In genomic region chr19:3178973-3179738, GRCh38 we compare ENCODE assay signal across 8 cellular contexts. TPM values are rescaled to one million over a fixed set of nuclear protein-coding genes. Genes with fewer than 3 reads are reported as not detected.
A peak's percentile ranks its signal among the peaks of the same experiment; 100 is the strongest.
DNase-seq lines count a peak whose midpoint lies in the region; ATAC-seq and TF ChIP-seq lines count a peak whose summit lies in the region.

No MANE protein-coding gene starts in this region.

- intact Hi-C loops in sciatic nerve (cut with DNase I), result no loop called here

- no peak for TF ChIP-seq CTCF in GM13977 (IDR thresholded peaks at IDR 0.05; ENCODE audit: extremely low read depth, insufficient read depth, missing control alignments)
- no peak for TF ChIP-seq CTCF in HFFc6 (IDR thresholded peaks at IDR 0.05)

- in situ Hi-C loops in GM13977 (cut with MboI; ENCODE audit: low pct_unique_long_range_greater_than_20kb, low sequenced_read_pairs, unreplicated experiment), result no loop called here

- peak overlapping the region; percentile 94 for H3K27ac Mint-ChIP-seq in activated naive CD8-positive, alpha-beta T cell
- H3K27ac Mint-ChIP-seq in HFFc6, result no peak overlapping the region

- no peaks in the 10 kb centered on the region for H3K9me3 Mint-ChIP-seq in activated naive CD8-positive, alpha-beta T cell (ENCODE audit: low read depth)
- H3K9me3 Mint-ChIP-seq in HFFc6, result no peaks in the 10 kb centered on the region

- peak overlapping the region; percentile 97 for H3K4me3 Mint-ChIP-seq in activated naive CD8-positive, alpha-beta T cell
- H3K4me3 Mint-ChIP-seq in HFFc6, result no peak overlapping the region

- peaks cover 39% of the 10 kb centered on the region for H3K4me1 Mint-ChIP-seq in activated naive CD8-positive, alpha-beta T cell (ENCODE audit: low read depth)
- peaks cover 7% of the 10 kb centered on the region for H3K4me1 Mint-ChIP-seq in HFFc6 (ENCODE audit: low read depth)

- no peaks in the 10 kb centered on the region for H3K27me3 Mint-ChIP-seq in activated naive CD8-positive, alpha-beta T cell
- H3K27me3 Mint-ChIP-seq in HFFc6 (ENCODE audit: insufficient read depth), result peaks cover 7% of the 10 kb centered on the region; the same call in 1 of the 2 replicates

- DNase-seq in GM13977 (ENCODE audit: low spot score) (peak; percentile 64), sciatic nerve (ENCODE audit: low spot score) (peak; percentile 54), NCI-H2171 (lab: John Stamatoyannopoulos, UW) (no peak), NCI-H2171 treated with DMSO at 0.1 percent for 48 hours (lab: John Stamatoyannopoulos, UW) (no peak), HFFc6 (no peak), HuH-7.5 (ENCODE audit: low spot score) (no peak)

- ATAC-seq in HG03432 (IDR thresholded peaks at IDR 0.05; ENCODE audit: unreplicated experiment), result peak; percentile 18
- no peak for ATAC-seq in sciatic nerve

- H3K36me3 Mint-ChIP-seq in activated naive CD8-positive, alpha-beta T cell, result no peaks in the 10 kb centered on the region
- no peaks in the 10 kb centered on the region for H3K36me3 Mint-ChIP-seq in HFFc6 (ENCODE audit: low read depth)

RNA-seq across cellular contexts. Expression of gene S1PR4, which starts 0.6 kb away (rescaled TPM):
- total RNA-seq in sciatic nerve, result 3.1 TPM
- not detected for total RNA-seq in HFFc6 (2021; fragmentation: NEBNext Ultra II Directional; extraction: Animal tissue kit (Norgen Biotek cat#: 25700))

RNA-seq across cellular contexts. Expression of gene NCLN, which starts 6.6 kb away (rescaled TPM):
- total RNA-seq in sciatic nerve, result 25.4 TPM
- total RNA-seq in HFFc6 (2021; fragmentation: NEBNext Ultra II Directional; extraction: Animal tissue kit (Norgen Biotek cat#: 25700)), result 100 to 1,000 TPM in 4 of 6 experiments, 10 to 100 TPM in 2; 98.1 to 130 (median 106) TPM

RNA-seq across cellular contexts. Expression of gene GNA15, which starts 43.3 kb away (rescaled TPM):
- 9.5 TPM for total RNA-seq in sciatic nerve
- not detected for total RNA-seq in HFFc6 (2021; fragmentation: NEBNext Ultra II Directional; extraction: Animal tissue kit (Norgen Biotek cat#: 25700))

RNA-seq across cellular contexts. Expression of gene CELF5, which starts 45.3 kb away (rescaled TPM):
- total RNA-seq in sciatic nerve, result 0.18 TPM
- under 1 TPM in 3 of 6 experiments, not detected in 3; 0.20 to 0.46 (median 0.30) TPM for total RNA-seq in HFFc6 (2021; fragmentation: NEBNext Ultra II Directional; extraction: Animal tissue kit (Norgen Biotek cat#: 25700))

Comparison
In these comparisons a context has a peak if more than half of its experiments do, and no peak if none do; other contexts are left out.
1. DNase-seq: peak in GM13977 (single experiment) and sciatic nerve (single experiment); none in NCI-H2171 (single experiment), NCI-H2171 treated with DMSO at 0.1 percent for 48 hours (single experiment), HFFc6 (single experiment) and HuH-7.5 (single experiment).
2. RNA of gene GNA15, which starts 43.3 kb away (total RNA-seq): 9.5 TPM in sciatic nerve (single experiment); not detected in HFFc6; every median in the first group is over 10 times any median in the second.